In the genomic region with DNA sequence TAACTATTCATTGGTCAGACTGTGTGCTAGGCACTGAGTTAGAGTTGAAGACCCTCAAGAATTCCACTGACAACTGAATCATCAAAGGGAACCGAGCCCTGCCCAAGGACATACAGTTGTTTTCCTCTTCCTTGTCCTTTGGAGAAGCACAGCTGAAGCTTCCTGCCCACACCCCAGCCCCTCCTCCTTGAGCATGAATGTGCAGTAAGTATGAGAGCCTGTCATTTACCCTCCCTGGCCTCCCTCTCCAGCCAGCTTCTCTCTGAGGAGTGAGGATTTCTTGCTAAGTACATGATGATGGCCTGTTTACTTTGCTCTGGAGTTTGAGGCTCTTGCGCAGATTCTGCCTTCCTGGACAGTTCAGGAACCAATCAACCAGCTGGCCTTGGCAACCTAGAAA, we compare ENCODE assay signal across 11 cellular contexts.
A peak's percentile ranks its signal among the peaks of the same experiment; 100 is the strongest.
DNase-seq lines count a peak whose midpoint lies in the region; TF ChIP-seq lines count a peak whose summit lies in the region.
"Had no signal": no experiment of that assay in that cellular context is flagged by ENCODE, and none has a peak within 500 bp of the region (broad histone marks: within the 10 kb centered on the region; RNA-seq: fewer than 3 reads in every experiment).

No MANE protein-coding gene starts in this region.

- DNase-seq in GM03348 (ENCODE audit: low spot score), result peak; percentile 70
- peak; percentile 43 to 73 for DNase-seq in NOMO-1 (lab: John Stamatoyannopoulos, UW; ENCODE audit: unreplicated experiment in 2 of 2)
- peak; percentile 42 for DNase-seq in fibroblast of pulmonary artery (ENCODE audit: low read depth)
- DNase-seq in posterior vena cava (ENCODE audit: low spot score), result peak; percentile 79
- DNase-seq in NCI-H1105 treated with DMSO at 0.1 percent for 48 hours (lab: John Stamatoyannopoulos, UW), result no peak
- DNase-seq in midbrain (lab: John Stamatoyannopoulos, UW), result no peak
- no peak for DNase-seq in NCI-H187 treated with DMSO at 0.1 percent for 48 hours (lab: John Stamatoyannopoulos, UW)
- no peak for DNase-seq in GM10248 (ENCODE audit: extremely low spot score)
- DNase-seq: Calu3; stimulated activated CD4-positive, alpha-beta T cell treated with anti-CD3 and anti-CD28 coated beads, Interleukin-2, amount 100 ng/mL, for 48 hours; substantia nigra had no signal

- CTCF ChIA-PET in GM10248 (lab: Yijun Ruan, JAX), result no interaction called here

- TF ChIP-seq CTCF in fibroblast of pulmonary artery (IDR thresholded peaks at IDR 0.05; ENCODE audit: low read length, missing control alignments) (no peak), GM10248 (IDR thresholded peaks at IDR 0.05; ENCODE audit: control extremely low read depth, extremely low read depth, low read depth, missing control alignments) (no peak)

- no peak overlapping the region for H3K4me3 ChIP-seq in fibroblast of pulmonary artery (replicated peaks; ENCODE audit: low read depth, low read length)

- POLR2A ChIA-PET in GM10248 (lab: Yijun Ruan, JAX), result no interaction called here

- intact Hi-C loops in posterior vena cava (cut with DNase I), result loop anchor here in 1 of 2 donors (10.0 kb wide), 1 partner anchor 483 kb away; no protein-coding TSS in a partner anchor

Comparison
In these comparisons a context has a peak if more than half of its experiments do, and no peak if none do; other contexts are left out.
1. DNase-seq: peak in GM03348 (single experiment), NOMO-1 (2 of 2), fibroblast of pulmonary artery (single experiment) and posterior vena cava (single experiment); none in NCI-H1105 treated with DMSO at 0.1 percent for 48 hours (single experiment), midbrain (single experiment), NCI-H187 treated with DMSO at 0.1 percent for 48 hours (single experiment) and GM10248 (single experiment).